In genomic region chr2:72917875-72918660, GRCh38 we compare ENCODE assay signal across 8 cellular contexts. TPM values are rescaled to one million over a fixed set of nuclear protein-coding genes. Genes with fewer than 3 reads are reported as not detected.
DNase-seq lines count a peak whose midpoint lies in the region; ATAC-seq, FAIRE-seq and TF ChIP-seq lines count a peak whose summit lies in the region.

No MANE protein-coding gene starts in this region.

- no peaks in the 10 kb centered on the region for H3K4me1 ChIP-seq in RWPE2 (ENCODE audit: insufficient read depth, poor library complexity, severe bottlenecking)
- peaks cover 8% of the 10 kb centered on the region for H3K4me1 ChIP-seq in iPS DF 6.9 (ENCODE audit: control insufficient read depth, insufficient read depth, low read length)
- peaks cover 38 to 51% of the 10 kb centered on the region in 2 donors for H3K4me1 ChIP-seq in thoracic aorta (ENCODE audit: control insufficient read depth in 1 of 2, low read depth in 2 of 2)

- H3K36me3 ChIP-seq in RWPE2 (ENCODE audit: low read depth): no peaks in the 10 kb centered on the region
- no peaks in the 10 kb centered on the region for H3K36me3 ChIP-seq in iPS DF 6.9 (ENCODE audit: control insufficient read depth, insufficient read depth, low read length)
- H3K36me3 ChIP-seq in thoracic aorta: no peaks in the 10 kb centered on the region

- WGBS in iPS DF 6.9 (ENCODE audit: insufficient coverage, insufficient read length): no CpG with 5 or more reads among the region's 95 CpGs

- H3K27me3 ChIP-seq in RWPE2 (ENCODE audit: insufficient read depth, poor library complexity, severe bottlenecking) (peaks cover 98% of the 10 kb centered on the region), iPS DF 6.9 (ENCODE audit: control insufficient read depth, insufficient read depth, low read length) (peaks cover 81% of the 10 kb centered on the region), thoracic aorta (replicated peaks; ENCODE audit: insufficient read depth) (peaks cover 38% of the 10 kb centered on the region)

- H3K4me3 ChIP-seq in RWPE2 (ENCODE audit: severe bottlenecking) (no peak overlapping the region), iPS DF 6.9 (ENCODE audit: low read length) (peak overlapping the region; percentile 31; the same call in 1 of the 2 replicates), thoracic aorta (peak overlapping the region; percentile 66)

- no peak for FAIRE-seq in H54 (lab: Jason Lieb, UNC)

- TF ChIP-seq CTCF in RWPE2 (IDR thresholded peaks at IDR 0.05; ENCODE audit: poor library complexity, severe bottlenecking) (no peak), thoracic aorta (IDR thresholded peaks at IDR 0.05) (no peak)

- no peak for TF ChIP-seq POLR2A in H54 (IDR thresholded peaks at IDR 0.05; ENCODE audit: low read depth, low read length)

- no peak overlapping the region for H3K27ac ChIP-seq in RWPE2 (ENCODE audit: poor library complexity, severe bottlenecking)
- H3K27ac ChIP-seq in iPS DF 6.9 (ENCODE audit: low read length): no peak overlapping the region
- no peak overlapping the region for H3K27ac ChIP-seq in thoracic aorta

- peak; percentile 40 for DNase-seq in stimulated activated CD4-positive, alpha-beta T cell treated with anti-CD3 and anti-CD28 coated beads, Interleukin-15, amount 100 ng/mL, for 24 hours
- DNase-seq in stimulated activated CD4-positive, alpha-beta T cell treated with anti-CD3 and anti-CD28 coated beads, Interleukin-12 subunit alpha, Interleukin-12 subunit beta, amount 100 ng/mL, for 4 hours: no peak
- DNase-seq in RWPE2 (ENCODE audit: low spot score) (no peak), iPS DF 6.9 (ENCODE audit: low read depth, low spot score) (no peak), thoracic aorta (ENCODE audit: low spot score) (no peak), H54 (ENCODE audit: insufficient read length, low spot score) (no peak), NCI-H2107 (lab: John Stamatoyannopoulos, UW) (no peak)

- H3K9me3 ChIP-seq in RWPE2 (ENCODE audit: severe bottlenecking) (no peaks in the 10 kb centered on the region), iPS DF 6.9 (ENCODE audit: control insufficient read depth, insufficient read depth, low read length) (no peaks in the 10 kb centered on the region), thoracic aorta (no peaks in the 10 kb centered on the region)

- ATAC-seq in RWPE2 (ENCODE audit: low read depth) (peak; percentile 2; the same call in 1 of the 3 replicates), thoracic aorta (ENCODE audit: insufficient number of reproducible peaks, low FRiP score, low read depth) (no peak), GM19467 (IDR thresholded peaks at IDR 0.05; ENCODE audit: unreplicated experiment) (no peak)

RNA-seq across cellular contexts. Expression of gene EMX1, which starts 0.7 kb away (rescaled TPM):
- not detected for total RNA-seq in thoracic aorta

RNA-seq across cellular contexts. Expression of gene SPR, which starts 30.9 kb away (rescaled TPM):
- 10 to 100 TPM; 26.1 to 42.6 TPM for total RNA-seq in thoracic aorta
